Comparison of ENCODE assay signal across 1 cellular context in the genomic region with DNA sequence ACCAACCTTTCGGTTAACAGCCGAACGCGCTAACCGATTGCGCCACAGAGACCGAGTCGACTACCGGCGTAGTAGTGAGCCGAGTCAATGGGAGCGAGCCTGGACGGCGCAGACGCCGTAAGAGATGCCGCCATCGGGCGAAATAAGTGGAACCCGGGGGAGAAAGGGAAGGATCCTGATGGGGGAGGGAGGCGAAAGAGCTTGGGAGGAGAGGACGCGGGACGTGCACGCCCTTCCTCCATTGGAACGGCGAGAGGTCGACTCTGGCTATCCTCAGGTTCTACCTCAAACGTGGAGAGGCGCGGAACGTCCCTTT.
TF ChIP-seq lines count a peak whose summit lies in the region.

No MANE protein-coding gene starts in this region.

TF ChIP-seq in HepG2, 621 proteins besides CTCF, POLR2A, EP300 and RAD21 (continued from another document and continues in another):
- TF ChIP-seq ZNF280D (CRISPR knock-in tag; IDR thresholded peaks at IDR 0.05) (no peak; the same call in 1 of the 2 replicates), ZNF282 (IDR thresholded peaks at IDR 0.05; ENCODE audit: partially characterized antibody) (no peak), ZNF703 (CRISPR knock-in tag; IDR thresholded peaks at IDR 0.05; ENCODE audit: borderline replicate concordance) (no peak), TFE3 (CRISPR knock-in tag; IDR thresholded peaks at IDR 0.05) (0 out of 2 replicates have a peak, but pooled peaks have one; percentile 15), BORCS8-MEF2B (CRISPR knock-in tag; IDR thresholded peaks at IDR 0.05) (peak; percentile 85; the same call in 1 of the 2 replicates), DDIT3 (CRISPR knock-in tag; IDR thresholded peaks at IDR 0.05) (no peak), SCMH1 (CRISPR knock-in tag; IDR thresholded peaks at IDR 0.05; ENCODE audit: borderline replicate concordance) (no peak), IKZF5 (CRISPR knock-in tag; IDR thresholded peaks at IDR 0.05) (peak; percentile 77; the same call in 1 of the 2 replicates), SOX5 (CRISPR knock-in tag; IDR thresholded peaks at IDR 0.05; ENCODE audit: borderline replicate concordance) (peak; percentile 66; the same call in 1 of the 2 replicates), ZKSCAN8 (CRISPR knock-in tag; IDR thresholded peaks at IDR 0.05; ENCODE audit: borderline replicate concordance) (0 out of 2 replicates have a peak, but pooled peaks have one; percentile 76), NFE2L2 (IDR thresholded peaks at IDR 0.05; ENCODE audit: low read length) (no peak), FOXA3 (CRISPR knock-in tag; IDR thresholded peaks at IDR 0.05) (peak; percentile 75), GATAD1 (CRISPR knock-in tag; IDR thresholded peaks at IDR 0.05) (peak; percentile 25; the same call in 1 of the 2 replicates), ZNF160 (CRISPR knock-in tag; IDR thresholded peaks at IDR 0.05) (peak; percentile 18; the same call in 1 of the 2 replicates), TSC22D2 (CRISPR knock-in tag; IDR thresholded peaks at IDR 0.05; ENCODE audit: borderline replicate concordance) (peak; percentile 86; the same call in 1 of the 2 replicates), HIVEP1 (CRISPR knock-in tag; IDR thresholded peaks at IDR 0.05) (peak; percentile 76; the same call in 1 of the 2 replicates), BCL3 (CRISPR knock-in tag; IDR thresholded peaks at IDR 0.05) (no peak), SIN3A (IDR thresholded peaks at IDR 0.05; ENCODE audit: borderline replicate concordance, low read depth, low read length) (no peak), SRSF9 (IDR thresholded peaks at IDR 0.05; ENCODE audit: borderline replicate concordance, insufficient read depth, low read depth, low read length, poor library complexity, severe bottlenecking) (no peak), ZNF788 (CRISPR knock-in tag; IDR thresholded peaks at IDR 0.05; ENCODE audit: borderline replicate concordance) (peak; percentile 37; the same call in 1 of the 2 replicates), ZZZ3 (CRISPR knock-in tag; IDR thresholded peaks at IDR 0.05; ENCODE audit: borderline replicate concordance) (no peak), ZIK1 (CRISPR knock-in tag; IDR thresholded peaks at IDR 0.05; ENCODE audit: borderline replicate concordance, low read depth) (peak; percentile 57), ZNF331 (CRISPR knock-in tag; IDR thresholded peaks at IDR 0.05) (peak; percentile 89; the same call in 1 of the 2 replicates), ZNF619 (CRISPR knock-in tag; IDR thresholded peaks at IDR 0.05) (no peak), ZNF773 (CRISPR knock-in tag; IDR thresholded peaks at IDR 0.05; ENCODE audit: borderline replicate concordance) (no peak), TAF15 (IDR thresholded peaks at IDR 0.05; ENCODE audit: low read depth, low read length, poor library complexity, severe bottlenecking) (no peak), SMYD3 (CRISPR knock-in tag; IDR thresholded peaks at IDR 0.05) (no peak), ZNF580 (CRISPR knock-in tag; IDR thresholded peaks at IDR 0.05; ENCODE audit: borderline replicate concordance, low read depth) (peak; percentile 74; the same call in 1 of the 2 replicates), RORA (CRISPR knock-in tag; IDR thresholded peaks at IDR 0.05) (no peak), HMG20B (CRISPR knock-in tag; conservative IDR thresholded peaks at IDR 0.05) (0 out of 2 replicates have a peak, but pooled peaks have one; percentile 37), ZNF883 (CRISPR knock-in tag; IDR thresholded peaks at IDR 0.05; ENCODE audit: not compliant biosample characterization) (peak; percentile 61), ZNF768 (CRISPR knock-in tag; IDR thresholded peaks at IDR 0.05) (peak; percentile 42; the same call in 1 of the 2 replicates), E2F1 (CRISPR knock-in tag; IDR thresholded peaks at IDR 0.05) (no peak), ZNF333 (CRISPR knock-in tag; IDR thresholded peaks at IDR 0.05; ENCODE audit: borderline replicate concordance) (peak; percentile 67; the same call in 1 of the 2 replicates), ADNP (CRISPR knock-in tag; IDR thresholded peaks at IDR 0.05) (no peak), NFYB (CRISPR knock-in tag; IDR thresholded peaks at IDR 0.05) (no peak), MIXL1 (CRISPR knock-in tag; IDR thresholded peaks at IDR 0.05) (peak; percentile 87), KAT8 (CRISPR knock-in tag; IDR thresholded peaks at IDR 0.05) (peak; percentile 74), FOSL2 (CRISPR knock-in tag; IDR thresholded peaks at IDR 0.05) (peak; percentile 57), ATF1 (CRISPR knock-in tag; IDR thresholded peaks at IDR 0.05) (no peak), CEBPB (IDR thresholded peaks at IDR 0.05; ENCODE audit: borderline replicate concordance, low read depth, low read length) (peak; percentile 91), NFYC (CRISPR knock-in tag; IDR thresholded peaks at IDR 0.05) (peak; percentile 45; the same call in 1 of the 2 replicates), RFXAP (CRISPR knock-in tag; IDR thresholded peaks at IDR 0.05; ENCODE audit: borderline replicate concordance) (no peak)
- TF ChIP-seq, protein P1, sequence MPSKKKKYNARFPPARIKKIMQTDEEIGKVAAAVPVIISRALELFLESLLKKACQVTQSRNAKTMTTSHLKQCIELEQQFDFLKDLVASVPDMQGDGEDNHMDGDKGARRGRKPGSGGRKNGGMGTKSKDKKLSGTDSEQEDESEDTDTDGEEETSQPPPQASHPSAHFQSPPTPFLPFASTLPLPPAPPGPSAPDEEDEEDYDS (CRISPR knock-in tag; IDR thresholded peaks at IDR 0.05): peak; percentile 79
- TF ChIP-seq, protein P2, sequence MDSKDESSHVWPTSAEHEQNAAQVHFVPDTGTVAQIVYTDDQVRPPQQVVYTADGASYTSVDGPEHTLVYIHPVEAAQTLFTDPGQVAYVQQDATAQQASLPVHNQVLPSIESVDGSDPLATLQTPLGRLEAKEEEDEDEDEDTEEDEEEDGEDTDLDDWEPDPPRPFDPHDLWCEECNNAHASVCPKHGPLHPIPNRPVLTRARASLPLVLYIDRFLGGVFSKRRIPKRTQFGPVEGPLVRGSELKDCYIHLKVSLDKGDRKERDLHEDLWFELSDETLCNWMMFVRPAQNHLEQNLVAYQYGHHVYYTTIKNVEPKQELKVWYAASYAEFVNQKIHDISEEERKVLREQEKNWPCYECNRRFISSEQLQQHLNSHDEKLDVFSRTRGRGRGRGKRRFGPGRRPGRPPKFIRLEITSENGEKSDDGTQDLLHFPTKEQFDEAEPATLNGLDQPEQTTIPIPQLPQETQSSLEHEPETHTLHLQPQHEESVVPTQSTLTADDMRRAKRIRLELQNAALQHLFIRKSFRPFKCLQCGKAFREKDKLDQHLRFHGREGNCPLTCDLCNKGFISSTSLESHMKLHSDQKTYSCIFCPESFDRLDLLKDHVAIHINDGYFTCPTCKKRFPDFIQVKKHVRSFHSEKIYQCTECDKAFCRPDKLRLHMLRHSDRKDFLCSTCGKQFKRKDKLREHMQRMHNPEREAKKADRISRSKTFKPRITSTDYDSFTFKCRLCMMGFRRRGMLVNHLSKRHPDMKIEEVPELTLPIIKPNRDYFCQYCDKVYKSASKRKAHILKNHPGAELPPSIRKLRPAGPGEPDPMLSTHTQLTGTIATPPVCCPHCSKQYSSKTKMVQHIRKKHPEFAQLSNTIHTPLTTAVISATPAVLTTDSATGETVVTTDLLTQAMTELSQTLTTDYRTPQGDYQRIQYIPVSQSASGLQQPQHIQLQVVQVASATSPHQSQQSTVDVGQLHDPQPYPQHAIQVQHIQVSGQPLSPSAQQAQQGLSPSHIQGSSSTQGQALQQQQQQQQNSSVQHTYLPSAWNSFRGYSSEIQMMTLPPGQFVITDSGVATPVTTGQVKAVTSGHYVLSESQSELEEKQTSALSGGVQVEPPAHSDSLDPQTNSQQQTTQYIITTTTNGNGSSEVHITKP (CRISPR knock-in tag; IDR thresholded peaks at IDR 0.05; ENCODE audit: low read depth): peak; percentile 62; the same call in 1 of the 2 replicates
- TF ChIP-seq, protein P3, sequence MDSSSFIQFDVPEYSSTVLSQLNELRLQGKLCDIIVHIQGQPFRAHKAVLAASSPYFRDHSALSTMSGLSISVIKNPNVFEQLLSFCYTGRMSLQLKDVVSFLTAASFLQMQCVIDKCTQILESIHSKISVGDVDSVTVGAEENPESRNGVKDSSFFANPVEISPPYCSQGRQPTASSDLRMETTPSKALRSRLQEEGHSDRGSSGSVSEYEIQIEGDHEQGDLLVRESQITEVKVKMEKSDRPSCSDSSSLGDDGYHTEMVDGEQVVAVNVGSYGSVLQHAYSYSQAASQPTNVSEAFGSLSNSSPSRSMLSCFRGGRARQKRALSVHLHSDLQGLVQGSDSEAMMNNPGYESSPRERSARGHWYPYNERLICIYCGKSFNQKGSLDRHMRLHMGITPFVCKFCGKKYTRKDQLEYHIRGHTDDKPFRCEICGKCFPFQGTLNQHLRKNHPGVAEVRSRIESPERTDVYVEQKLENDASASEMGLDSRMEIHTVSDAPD (CRISPR knock-in tag; IDR thresholded peaks at IDR 0.05): no peak; the same call in 1 of the 2 replicates
